27 cellular contexts compared by ENCODE assay signal in genomic region chr3:57256844-57257243, GRCh38. TPM values are rescaled to one million over a fixed set of nuclear protein-coding genes. Genes with fewer than 3 reads are reported as not detected.
"Had no signal": no experiment of that assay in that cellular context is flagged by ENCODE, and none has a peak within 500 bp of the region (broad histone marks: within the 10 kb centered on the region; RNA-seq: fewer than 3 reads in every experiment).

No MANE protein-coding gene starts in this region.

- H3K27me3 ChIP-seq: hepatocyte, pancreas, right lobe of liver, transverse colon had no signal

- H3K27ac Mint-ChIP-seq: activated naive CD4-positive, alpha-beta T cell treated with anti-CD3 and anti-CD28 coated beads for 36 hours; activated T-cell treated with anti-CD3 and anti-CD28 coated beads, Interleukin-2, amount 50 U/mL, for 72 hours; immature natural killer cell; mesothelial cell of epicardium; nephron progenitor cell; stimulated activated naive B cell treated with anti-CD40 and anti-IgM and Interleukin-4, amounts not matched to agents 10 μg/mL and 1 μg/mL and 100 μg/mL, for 72 hours; T-helper 1 cell treated with Interleukin-12 subunit alpha and Interleukin-12 subunit beta and Interleukin-4 antibody, amounts not matched to agents 30 μg/mL and 1 μg/mL, for 36 hours had no signal

- H3K4me1 Mint-ChIP-seq: immature natural killer cell; stimulated activated naive B cell treated with anti-CD40 and anti-IgM and Interleukin-4, amounts not matched to agents 10 μg/mL and 1 μg/mL and 100 μg/mL, for 72 hours had no signal

- H3K4me1 ChIP-seq: right lobe of liver, transverse colon had no signal

- H3K4me3 Mint-ChIP-seq: activated naive CD4-positive, alpha-beta T cell treated with anti-CD3 and anti-CD28 coated beads for 36 hours; activated T-cell treated with anti-CD3 and anti-CD28 coated beads, Interleukin-2, amount 50 U/mL, for 72 hours; immature natural killer cell; mesothelial cell of epicardium; nephron progenitor cell; stimulated activated naive B cell treated with anti-CD40 and anti-IgM and Interleukin-4, amounts not matched to agents 10 μg/mL and 1 μg/mL and 100 μg/mL, for 72 hours; T-helper 1 cell treated with Interleukin-12 subunit alpha and Interleukin-12 subunit beta and Interleukin-4 antibody, amounts not matched to agents 30 μg/mL and 1 μg/mL, for 36 hours had no signal

- DNase-seq: activated CD4-positive, alpha-beta T cell treated with anti-CD3 and anti-CD28 coated beads for 4 hours; activated CD4-positive, alpha-beta T cell treated with anti-CD3 and anti-CD28 coated beads, Interleukin-2, amount 50 U/mL, for 48 hours; activated CD4-positive, CD25-positive, alpha-beta regulatory T cell; activated effector memory CD4-positive, alpha-beta T cell treated with Interleukin-2 at 50 U/mL for 16 hours; activated naive CD4-positive, alpha-beta T cell treated with anti-CD3 and anti-CD28 coated beads for 36 hours; activated T-cell treated with anti-CD3 and anti-CD28 coated beads, Interleukin-2, amount 50 U/mL, for 72 hours; amygdala; immature natural killer cell; nephron progenitor cell; pancreas; right lobe of liver; stimulated activated CD4-positive, alpha-beta T cell treated with anti-CD3 and anti-CD28 coated beads, Interleukin-2, amount 100 ng/mL, for 48 hours; stimulated activated CD8-positive, alpha-beta memory T cell treated with anti-CD3 and anti-CD28 coated beads, Interleukin-4, amount 100 ng/mL, for 48 hours; stimulated activated naive B cell treated with anti-CD40 and anti-IgM and Interleukin-4, amounts not matched to agents 10 μg/mL and 1 μg/mL and 100 μg/mL, for 72 hours; T1000; transverse colon had no signal

- H3K9me3 Mint-ChIP-seq: activated naive CD4-positive, alpha-beta T cell treated with anti-CD3 and anti-CD28 coated beads for 36 hours; activated T-cell treated with anti-CD3 and anti-CD28 coated beads, Interleukin-2, amount 50 U/mL, for 72 hours; immature natural killer cell; stimulated activated naive B cell treated with anti-CD40 and anti-IgM and Interleukin-4, amounts not matched to agents 10 μg/mL and 1 μg/mL and 100 μg/mL, for 72 hours; T-helper 1 cell treated with Interleukin-12 subunit alpha and Interleukin-12 subunit beta and Interleukin-4 antibody, amounts not matched to agents 30 μg/mL and 1 μg/mL, for 36 hours had no signal

- H3K9me3 ChIP-seq: pancreas, right lobe of liver, transverse colon had no signal

- H3K4me3 ChIP-seq: hepatocyte, pancreas, right lobe of liver, transverse colon had no signal

- H3K27ac ChIP-seq: hepatocyte, pancreas, right lobe of liver, transverse colon had no signal

- ATAC-seq: activated T-cell treated with anti-CD3 and anti-CD28 coated beads, Interleukin-2, amount 50 U/mL, for 72 hours; left lobe of liver; pancreas; right lobe of liver; stimulated activated naive B cell treated with anti-CD40 and anti-IgM and Interleukin-4, amounts not matched to agents 10 μg/mL and 1 μg/mL and 100 μg/mL, for 72 hours had no signal

- H3K27me3 Mint-ChIP-seq: stimulated activated naive B cell treated with anti-CD40 and anti-IgM and Interleukin-4, amounts not matched to agents 10 μg/mL and 1 μg/mL and 100 μg/mL, for 72 hours had no signal

RNA-seq across cellular contexts. Expression of gene ASB14, which starts 35.6 kb away (rescaled TPM):
- total RNA-seq: activated CD8-positive, alpha-beta memory T cell treated with anti-CD3 and anti-CD28 coated beads for 36 hours; activated naive CD4-positive, alpha-beta T cell treated with anti-CD3 and anti-CD28 coated beads for 36 hours; activated T-cell treated with anti-CD3 and anti-CD28 coated beads, Interleukin-2, amount 50 U/mL, for 72 hours; bronchial epithelial cell; epithelial cell of proximal tubule; fibroblast of villous mesenchyme; hepatocyte; kidney epithelial cell; left lobe of liver; lung microvascular endothelial cell; mesothelial cell of epicardium; right lobe of liver; temporal lobe; transverse colon had no signal

RNA-seq across cellular contexts. Expression of gene HESX1, which starts 57.1 kb away (rescaled TPM):
- total RNA-seq: epithelial cell of proximal tubule, fibroblast of villous mesenchyme had no signal
- polyA plus RNA-seq: immature natural killer cell had no signal
